Comparison of ENCODE assay signal across 36 cellular contexts in genomic region chr22:50408311-50408710, GRCh38.
"Had no signal": no experiment of that assay in that cellular context is flagged by ENCODE, and none has a peak within 500 bp of the region (broad histone marks: within the 10 kb centered on the region; RNA-seq: fewer than 3 reads in every experiment).

No MANE protein-coding gene starts in this region.

- ATAC-seq: activated CD8-positive, alpha-beta T cell treated with anti-CD3 and anti-CD28 coated beads, Interleukin-2, amount 10 ng/mL, durations not matched to agents 7 days and 5 days; PC-3; Right ventricle myocardium inferior had no signal

- H3K9me3 Mint-ChIP-seq: activated CD4-positive, alpha-beta T cell treated with anti-CD3 and anti-CD28 coated beads, Interleukin-2, amount 10 ng/mL, durations not matched to agents 24 days and 14 days; activated naive CD4-positive, alpha-beta T cell treated with anti-CD3 and anti-CD28 coated beads, Interleukin-2, amount 50 U/mL, for 24 hours; activated naive CD8-positive, alpha-beta T cell treated with anti-CD3 and anti-CD28 coated beads, Interleukin-2, amount 10 ng/mL, durations not matched to agents 7 days and 5 days; central memory CD8-positive, alpha-beta T cell had no signal

- H3K27me3 Mint-ChIP-seq: activated CD4-positive, alpha-beta T cell treated with anti-CD3 and anti-CD28 coated beads, Interleukin-2, amount 10 ng/mL, durations not matched to agents 24 days and 14 days; activated naive CD4-positive, alpha-beta T cell treated with anti-CD3 and anti-CD28 coated beads, Interleukin-2, amount 50 U/mL, for 24 hours; activated naive CD8-positive, alpha-beta T cell treated with anti-CD3 and anti-CD28 coated beads, Interleukin-2, amount 10 ng/mL, durations not matched to agents 7 days and 5 days; central memory CD8-positive, alpha-beta T cell had no signal

- H3K4me3 Mint-ChIP-seq: activated CD4-positive, alpha-beta T cell treated with anti-CD3 and anti-CD28 coated beads, Interleukin-2, amount 10 ng/mL, durations not matched to agents 24 days and 14 days; activated CD8-positive, alpha-beta T cell treated with anti-CD3 and anti-CD28 coated beads, Interleukin-2, amount 10 ng/mL, durations not matched to agents 7 days and 5 days; activated naive CD4-positive, alpha-beta T cell treated with anti-CD3 and anti-CD28 coated beads, Interleukin-2, amount 50 U/mL, for 24 hours; activated naive CD8-positive, alpha-beta T cell treated with anti-CD3 and anti-CD28 coated beads, Interleukin-2, amount 10 ng/mL, durations not matched to agents 7 days and 5 days; central memory CD8-positive, alpha-beta T cell had no signal

- H3K27ac ChIP-seq: ascending aorta, cardiac muscle cell, KMS-11, Peyer's patch, VCaP had no signal

- H3K27ac Mint-ChIP-seq: activated CD4-positive, alpha-beta T cell treated with anti-CD3 and anti-CD28 coated beads, Interleukin-2, amount 10 ng/mL, durations not matched to agents 24 days and 14 days; activated CD8-positive, alpha-beta T cell treated with anti-CD3 and anti-CD28 coated beads, Interleukin-2, amount 10 ng/mL, durations not matched to agents 7 days and 5 days; activated naive CD4-positive, alpha-beta T cell treated with anti-CD3 and anti-CD28 coated beads, Interleukin-2, amount 50 U/mL, for 24 hours; activated naive CD8-positive, alpha-beta T cell treated with anti-CD3 and anti-CD28 coated beads, Interleukin-2, amount 10 ng/mL, durations not matched to agents 7 days and 5 days had no signal

- DNase-seq: activated CD4-positive, alpha-beta T cell treated with anti-CD3 and anti-CD28 coated beads for 1 hour; activated CD4-positive, alpha-beta T cell treated with anti-CD3 and anti-CD28 coated beads, Interleukin-2, amount 10 ng/mL, durations not matched to agents 24 days and 14 days; activated CD4-positive, alpha-beta T cell treated with anti-CD3 and anti-CD28 coated beads, Interleukin-2, amount 50 U/mL, for 48 hours; activated CD4-positive, CD25-positive, alpha-beta regulatory T cell; activated CD8-positive, alpha-beta T cell treated with anti-CD3 and anti-CD28 coated beads, Interleukin-2, amount 10 ng/mL, durations not matched to agents 7 days and 5 days; activated effector memory CD4-positive, alpha-beta T cell treated with Interleukin-2 at 50 U/mL for 16 hours; activated naive CD4-positive, alpha-beta T cell; activated naive CD8-positive, alpha-beta T cell treated with anti-CD3 and anti-CD28 coated beads, Interleukin-2, amount 10 ng/mL, durations not matched to agents 7 days and 5 days; activated T-cell treated with anti-CD3 and anti-CD28 coated beads, Interleukin-2, amount 50 U/mL, for 48 hours; amygdala; MM.1S; MV-4-11; NCI-H1092; NCI-H1436 treated with DMSO at 0.1 percent for 48 hours; NCI-H1694 treated with DMSO at 0.1 percent for 48 hours; NCI-H2029; NCI-H2107; NCI-H2171; NCI-H510A; NCI-H526; NCI-H748 treated with DMSO at 0.1 percent for 48 hours; NK-92 treated with Interleukin-12 subunit alpha and Interleukin-12 subunit beta, amount 100 ng/mL, for 24 hours; PC-3; Peyer's patch; RPMI8226; SW 1271; T-helper 1 cell; T-helper 2 cell; T-helper 9 cell had no signal
